Comparison of ENCODE assay signal across 1 cellular context in genomic region chr1:201554789-201555592, GRCh38.
TF ChIP-seq lines count a peak whose summit lies in the region.

No MANE protein-coding gene starts in this region.

TF ChIP-seq in HEK293, 187 proteins besides CTCF, POLR2A, EP300 and RAD21 (continued from another document and continues in another):
- TF ChIP-seq, protein P1, sequence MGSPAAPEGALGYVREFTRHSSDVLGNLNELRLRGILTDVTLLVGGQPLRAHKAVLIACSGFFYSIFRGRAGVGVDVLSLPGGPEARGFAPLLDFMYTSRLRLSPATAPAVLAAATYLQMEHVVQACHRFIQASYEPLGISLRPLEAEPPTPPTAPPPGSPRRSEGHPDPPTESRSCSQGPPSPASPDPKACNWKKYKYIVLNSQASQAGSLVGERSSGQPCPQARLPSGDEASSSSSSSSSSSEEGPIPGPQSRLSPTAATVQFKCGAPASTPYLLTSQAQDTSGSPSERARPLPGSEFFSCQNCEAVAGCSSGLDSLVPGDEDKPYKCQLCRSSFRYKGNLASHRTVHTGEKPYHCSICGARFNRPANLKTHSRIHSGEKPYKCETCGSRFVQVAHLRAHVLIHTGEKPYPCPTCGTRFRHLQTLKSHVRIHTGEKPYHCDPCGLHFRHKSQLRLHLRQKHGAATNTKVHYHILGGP (tag by site-specific recombination; IDR thresholded peaks at IDR 0.05) = peak; percentile 14; the same call in 1 of the 2 replicates
- TF ChIP-seq ZSCAN23 (tag by site-specific recombination; IDR thresholded peaks at IDR 0.05) (0 out of 2 replicates have a peak, but pooled peaks have one; percentile 61), ZNF658 (tag by site-specific recombination; IDR thresholded peaks at IDR 0.05) (no peak), ZNF843 (tag by site-specific recombination; IDR thresholded peaks at IDR 0.05) (peak; percentile 48; the same call in 1 of the 2 replicates), ZNF707 (tag by site-specific recombination; IDR thresholded peaks at IDR 0.05) (no peak), ZNF473 (tag by site-specific recombination; IDR thresholded peaks at IDR 0.05) (no peak), ZNF701 (tag by site-specific recombination; IDR thresholded peaks at IDR 0.05) (no peak), SP3 (tag by site-specific recombination; IDR thresholded peaks at IDR 0.05) (peak; percentile 64; the same call in 1 of the 2 replicates), GFI1B (tag by site-specific recombination; IDR thresholded peaks at IDR 0.05) (no peak), ZNF610 (tag by site-specific recombination; IDR thresholded peaks at IDR 0.05; ENCODE audit: borderline replicate concordance) (no peak), IKZF3 (tag by site-specific recombination; IDR thresholded peaks at IDR 0.05) (peak; percentile 56; the same call in 1 of the 2 replicates), SCRT2 (tag by site-specific recombination; IDR thresholded peaks at IDR 0.05) (peak; percentile 23; the same call in 1 of the 2 replicates), ZFP37 (tag by site-specific recombination; IDR thresholded peaks at IDR 0.05) (no peak), ZNF558 (tag by site-specific recombination; IDR thresholded peaks at IDR 0.05) (peak; percentile 65), ZBTB21 (tag by site-specific recombination; IDR thresholded peaks at IDR 0.05) (peak; percentile 93), ZNF324 (tag by site-specific recombination; IDR thresholded peaks at IDR 0.05) (peak; percentile 81; the same call in 1 of the 2 replicates), OSR2 (tag by site-specific recombination; IDR thresholded peaks at IDR 0.05) (peak; percentile 39; the same call in 1 of the 2 replicates), PRDM10 (tag by site-specific recombination; IDR thresholded peaks at IDR 0.05) (peak; percentile 55), ZNF121 (tag by site-specific recombination; IDR thresholded peaks at IDR 0.05) (no peak), ZNF274 (IDR thresholded peaks at IDR 0.05; ENCODE audit: low read length) (no peak), ZNF274 (tag by site-specific recombination; IDR thresholded peaks at IDR 0.05; ENCODE audit: borderline replicate concordance) (no peak), ZNF596 (tag by site-specific recombination; IDR thresholded peaks at IDR 0.05) (no peak), ZFP3 (tag by site-specific recombination; IDR thresholded peaks at IDR 0.05; ENCODE audit: low read depth) (no peak), BCL11A (tag by site-specific recombination; IDR thresholded peaks at IDR 0.05; ENCODE audit: low read depth) (no peak), ZNF10 (tag by site-specific recombination; IDR thresholded peaks at IDR 0.05) (peak; percentile 59; the same call in 1 of the 2 replicates), ZNF76 (tag by site-specific recombination; IDR thresholded peaks at IDR 0.05; ENCODE audit: borderline replicate concordance, low read depth) (no peak), ZNF600 (tag by site-specific recombination; IDR thresholded peaks at IDR 0.05) (peak; percentile 40), ZNF138 (tag by site-specific recombination; IDR thresholded peaks at IDR 0.05; ENCODE audit: borderline replicate concordance) (no peak), ZNF362 (tag by site-specific recombination; IDR thresholded peaks at IDR 0.05) (peak; percentile 10; the same call in 1 of the 2 replicates), MYNN (tag by site-specific recombination; IDR thresholded peaks at IDR 0.05; ENCODE audit: borderline replicate concordance) (peak; percentile 83), ZNF580 (tag by site-specific recombination; IDR thresholded peaks at IDR 0.05) (no peak), ZSCAN18 (tag by site-specific recombination; IDR thresholded peaks at IDR 0.05) (0 out of 2 replicates have a peak, but pooled peaks have one; percentile 37), SP7 (tag by site-specific recombination; IDR thresholded peaks at IDR 0.05) (peak; percentile 87), ZNF221 (tag by site-specific recombination; IDR thresholded peaks at IDR 0.05; ENCODE audit: borderline replicate concordance) (no peak)
- TF ChIP-seq, protein P2, sequence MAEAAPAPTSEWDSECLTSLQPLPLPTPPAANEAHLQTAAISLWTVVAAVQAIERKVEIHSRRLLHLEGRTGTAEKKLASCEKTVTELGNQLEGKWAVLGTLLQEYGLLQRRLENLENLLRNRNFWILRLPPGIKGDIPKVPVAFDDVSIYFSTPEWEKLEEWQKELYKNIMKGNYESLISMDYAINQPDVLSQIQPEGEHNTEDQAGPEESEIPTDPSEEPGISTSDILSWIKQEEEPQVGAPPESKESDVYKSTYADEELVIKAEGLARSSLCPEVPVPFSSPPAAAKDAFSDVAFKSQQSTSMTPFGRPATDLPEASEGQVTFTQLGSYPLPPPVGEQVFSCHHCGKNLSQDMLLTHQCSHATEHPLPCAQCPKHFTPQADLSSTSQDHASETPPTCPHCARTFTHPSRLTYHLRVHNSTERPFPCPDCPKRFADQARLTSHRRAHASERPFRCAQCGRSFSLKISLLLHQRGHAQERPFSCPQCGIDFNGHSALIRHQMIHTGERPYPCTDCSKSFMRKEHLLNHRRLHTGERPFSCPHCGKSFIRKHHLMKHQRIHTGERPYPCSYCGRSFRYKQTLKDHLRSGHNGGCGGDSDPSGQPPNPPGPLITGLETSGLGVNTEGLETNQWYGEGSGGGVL (tag by site-specific recombination; IDR thresholded peaks at IDR 0.05) = peak; percentile 77
- TF ChIP-seq, protein P3, sequence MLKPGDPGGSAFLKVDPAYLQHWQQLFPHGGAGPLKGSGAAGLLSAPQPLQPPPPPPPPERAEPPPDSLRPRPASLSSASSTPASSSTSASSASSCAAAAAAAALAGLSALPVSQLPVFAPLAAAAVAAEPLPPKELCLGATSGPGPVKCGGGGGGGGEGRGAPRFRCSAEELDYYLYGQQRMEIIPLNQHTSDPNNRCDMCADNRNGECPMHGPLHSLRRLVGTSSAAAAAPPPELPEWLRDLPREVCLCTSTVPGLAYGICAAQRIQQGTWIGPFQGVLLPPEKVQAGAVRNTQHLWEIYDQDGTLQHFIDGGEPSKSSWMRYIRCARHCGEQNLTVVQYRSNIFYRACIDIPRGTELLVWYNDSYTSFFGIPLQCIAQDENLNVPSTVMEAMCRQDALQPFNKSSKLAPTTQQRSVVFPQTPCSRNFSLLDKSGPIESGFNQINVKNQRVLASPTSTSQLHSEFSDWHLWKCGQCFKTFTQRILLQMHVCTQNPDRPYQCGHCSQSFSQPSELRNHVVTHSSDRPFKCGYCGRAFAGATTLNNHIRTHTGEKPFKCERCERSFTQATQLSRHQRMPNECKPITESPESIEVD (tag by site-specific recombination; IDR thresholded peaks at IDR 0.05) = no peak; the same call in 1 of the 2 replicates
- TF ChIP-seq, protein P4, sequence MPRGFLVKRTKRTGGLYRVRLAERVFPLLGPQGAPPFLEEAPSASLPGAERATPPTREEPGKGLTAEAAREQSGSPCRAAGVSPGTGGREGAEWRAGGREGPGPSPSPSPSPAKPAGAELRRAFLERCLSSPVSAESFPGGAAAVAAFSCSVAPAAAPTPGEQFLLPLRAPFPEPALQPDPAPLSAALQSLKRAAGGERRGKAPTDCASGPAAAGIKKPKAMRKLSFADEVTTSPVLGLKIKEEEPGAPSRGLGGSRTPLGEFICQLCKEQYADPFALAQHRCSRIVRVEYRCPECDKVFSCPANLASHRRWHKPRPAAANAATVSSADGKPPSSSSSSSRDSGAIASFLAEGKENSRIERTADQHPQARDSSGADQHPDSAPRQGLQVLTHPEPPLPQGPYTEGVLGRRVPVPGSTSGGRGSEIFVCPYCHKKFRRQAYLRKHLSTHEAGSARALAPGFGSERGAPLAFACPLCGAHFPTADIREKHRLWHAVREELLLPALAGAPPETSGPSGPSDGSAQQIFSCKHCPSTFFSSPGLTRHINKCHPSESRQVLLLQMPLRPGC (tag by site-specific recombination; IDR thresholded peaks at IDR 0.05) = peak; percentile 86
- TF ChIP-seq, protein P5, sequence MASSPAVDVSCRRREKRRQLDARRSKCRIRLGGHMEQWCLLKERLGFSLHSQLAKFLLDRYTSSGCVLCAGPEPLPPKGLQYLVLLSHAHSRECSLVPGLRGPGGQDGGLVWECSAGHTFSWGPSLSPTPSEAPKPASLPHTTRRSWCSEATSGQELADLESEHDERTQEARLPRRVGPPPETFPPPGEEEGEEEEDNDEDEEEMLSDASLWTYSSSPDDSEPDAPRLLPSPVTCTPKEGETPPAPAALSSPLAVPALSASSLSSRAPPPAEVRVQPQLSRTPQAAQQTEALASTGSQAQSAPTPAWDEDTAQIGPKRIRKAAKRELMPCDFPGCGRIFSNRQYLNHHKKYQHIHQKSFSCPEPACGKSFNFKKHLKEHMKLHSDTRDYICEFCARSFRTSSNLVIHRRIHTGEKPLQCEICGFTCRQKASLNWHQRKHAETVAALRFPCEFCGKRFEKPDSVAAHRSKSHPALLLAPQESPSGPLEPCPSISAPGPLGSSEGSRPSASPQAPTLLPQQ (tag by site-specific recombination; IDR thresholded peaks at IDR 0.05) = peak; percentile 83
- TF ChIP-seq, protein P6, sequence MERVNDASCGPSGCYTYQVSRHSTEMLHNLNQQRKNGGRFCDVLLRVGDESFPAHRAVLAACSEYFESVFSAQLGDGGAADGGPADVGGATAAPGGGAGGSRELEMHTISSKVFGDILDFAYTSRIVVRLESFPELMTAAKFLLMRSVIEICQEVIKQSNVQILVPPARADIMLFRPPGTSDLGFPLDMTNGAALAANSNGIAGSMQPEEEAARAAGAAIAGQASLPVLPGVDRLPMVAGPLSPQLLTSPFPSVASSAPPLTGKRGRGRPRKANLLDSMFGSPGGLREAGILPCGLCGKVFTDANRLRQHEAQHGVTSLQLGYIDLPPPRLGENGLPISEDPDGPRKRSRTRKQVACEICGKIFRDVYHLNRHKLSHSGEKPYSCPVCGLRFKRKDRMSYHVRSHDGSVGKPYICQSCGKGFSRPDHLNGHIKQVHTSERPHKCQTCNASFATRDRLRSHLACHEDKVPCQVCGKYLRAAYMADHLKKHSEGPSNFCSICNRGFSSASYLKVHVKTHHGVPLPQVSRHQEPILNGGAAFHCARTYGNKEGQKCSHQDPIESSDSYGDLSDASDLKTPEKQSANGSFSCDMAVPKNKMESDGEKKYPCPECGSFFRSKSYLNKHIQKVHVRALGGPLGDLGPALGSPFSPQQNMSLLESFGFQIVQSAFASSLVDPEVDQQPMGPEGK (tag by site-specific recombination; IDR thresholded peaks at IDR 0.05) = peak; percentile 61
- TF ChIP-seq, protein P7, sequence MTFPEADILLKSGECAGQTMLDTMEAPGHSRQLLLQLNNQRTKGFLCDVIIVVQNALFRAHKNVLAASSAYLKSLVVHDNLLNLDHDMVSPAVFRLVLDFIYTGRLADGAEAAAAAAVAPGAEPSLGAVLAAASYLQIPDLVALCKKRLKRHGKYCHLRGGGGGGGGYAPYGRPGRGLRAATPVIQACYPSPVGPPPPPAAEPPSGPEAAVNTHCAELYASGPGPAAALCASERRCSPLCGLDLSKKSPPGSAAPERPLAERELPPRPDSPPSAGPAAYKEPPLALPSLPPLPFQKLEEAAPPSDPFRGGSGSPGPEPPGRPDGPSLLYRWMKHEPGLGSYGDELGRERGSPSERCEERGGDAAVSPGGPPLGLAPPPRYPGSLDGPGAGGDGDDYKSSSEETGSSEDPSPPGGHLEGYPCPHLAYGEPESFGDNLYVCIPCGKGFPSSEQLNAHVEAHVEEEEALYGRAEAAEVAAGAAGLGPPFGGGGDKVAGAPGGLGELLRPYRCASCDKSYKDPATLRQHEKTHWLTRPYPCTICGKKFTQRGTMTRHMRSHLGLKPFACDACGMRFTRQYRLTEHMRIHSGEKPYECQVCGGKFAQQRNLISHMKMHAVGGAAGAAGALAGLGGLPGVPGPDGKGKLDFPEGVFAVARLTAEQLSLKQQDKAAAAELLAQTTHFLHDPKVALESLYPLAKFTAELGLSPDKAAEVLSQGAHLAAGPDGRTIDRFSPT (tag by site-specific recombination; IDR thresholded peaks at IDR 0.05) = peak; percentile 92
